20 cellular contexts compared by ENCODE assay signal in the genomic region with DNA sequence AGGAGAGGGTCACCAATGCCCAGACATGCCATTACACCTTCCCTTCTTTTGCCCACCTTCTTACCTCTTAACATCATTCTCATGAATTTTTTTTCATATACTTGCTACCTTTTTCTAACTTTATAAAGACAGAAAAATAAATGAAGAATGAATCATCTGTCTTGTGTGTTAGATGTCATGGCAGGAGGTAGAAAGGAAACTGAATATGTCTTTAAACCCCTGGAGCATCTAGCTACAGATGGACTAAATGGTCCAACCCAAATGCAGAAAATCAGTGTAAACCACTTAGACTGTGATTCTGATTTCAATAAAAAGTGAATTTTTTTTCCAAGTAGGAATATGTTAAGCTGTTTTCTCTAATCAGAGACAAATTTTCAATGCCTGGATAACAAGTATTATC.
"Had no signal": no experiment of that assay in that cellular context is flagged by ENCODE, and none has a peak within 500 bp of the region (broad histone marks: within the 10 kb centered on the region; RNA-seq: fewer than 3 reads in every experiment).

No MANE protein-coding gene starts in this region.

- H3K27me3 ChIP-seq: gastroesophageal sphincter, pancreas, thyroid gland, upper lobe of right lung had no signal

- H3K4me3 Mint-ChIP-seq: endodermal cell; nephron progenitor cell; stimulated activated naive CD8-positive, alpha-beta T cell treated with anti-CD3 and anti-CD28 coated beads, Interleukin-15, Interleukin-2, amounts not matched to agents 100 ng/mL and 50 ng/mL, for 24 hours had no signal

- H3K9me3 ChIP-seq: pancreas, psoas muscle, thyroid gland, upper lobe of right lung had no signal

- H3K4me1 ChIP-seq: gastroesophageal sphincter, upper lobe of right lung had no signal

- DNase-seq: activated CD4-positive, CD25-positive, alpha-beta regulatory T cell treated with anti-CD3 and anti-CD28 coated beads, Interleukin-2, amount 50 U/mL, for 72 hours; activated CD8-positive, alpha-beta memory T cell treated with anti-CD3 and anti-CD28 coated beads, Interleukin-2, amount 50 U/mL, for 48 hours; activated effector memory CD4-positive, alpha-beta T cell treated with Interleukin-2 at 50 U/mL for 16 hours; activated T-cell treated with anti-CD3 and anti-CD28 coated beads, Interleukin-2, amount 50 U/mL, for 48 hours; cerebellar nuclear complex; cortex of kidney; endodermal cell; head of caudate nucleus; hypothalamus; nephron progenitor cell; pancreas; psoas muscle; right cardiac atrium; stimulated activated CD4-positive, alpha-beta T cell treated with anti-CD3 and anti-CD28 coated beads, Interleukin-1b, Interleukin-23, amount 100 ng/mL, for 48 hours; substantia nigra; thyroid gland; upper lobe of right lung had no signal

- H3K27me3 Mint-ChIP-seq: stimulated activated naive CD8-positive, alpha-beta T cell treated with anti-CD3 and anti-CD28 coated beads, Interleukin-15, Interleukin-2, amounts not matched to agents 100 ng/mL and 50 ng/mL, for 24 hours had no signal

- H3K36me3 ChIP-seq: gastroesophageal sphincter, pancreas, thyroid gland, upper lobe of right lung had no signal

- H3K27ac ChIP-seq: gastroesophageal sphincter, pancreas, psoas muscle, thyroid gland, upper lobe of right lung, VCaP had no signal

- H3K4me3 ChIP-seq: gastroesophageal sphincter, pancreas, psoas muscle, thyroid gland, upper lobe of right lung had no signal

- H3K27ac Mint-ChIP-seq: endodermal cell; stimulated activated naive CD8-positive, alpha-beta T cell treated with anti-CD3 and anti-CD28 coated beads, Interleukin-15, Interleukin-2, amounts not matched to agents 100 ng/mL and 50 ng/mL, for 24 hours had no signal
